21 cellular contexts compared by ENCODE assay signal in the genomic region with DNA sequence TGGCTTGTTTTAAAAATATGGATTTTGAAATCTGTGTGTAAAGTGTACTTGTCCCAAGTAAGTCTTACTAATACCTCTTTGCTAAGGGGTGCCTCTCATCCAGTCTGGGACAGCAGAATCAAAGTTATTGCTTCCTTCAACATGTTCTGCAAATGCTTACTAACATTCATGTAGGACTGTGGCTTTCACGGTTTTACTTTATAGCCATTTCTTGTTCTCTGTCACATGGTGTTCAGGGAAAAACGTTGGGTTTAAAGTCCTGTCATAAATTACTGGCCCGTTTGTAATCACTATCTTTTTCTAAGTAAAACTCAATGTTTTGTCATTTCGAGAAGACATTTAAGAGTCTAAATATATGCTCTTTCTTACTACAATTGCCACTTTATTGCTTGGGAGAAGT.
"Had no signal": no experiment of that assay in that cellular context is flagged by ENCODE, and none has a peak within 500 bp of the region (broad histone marks: within the 10 kb centered on the region; RNA-seq: fewer than 3 reads in every experiment).

No MANE protein-coding gene starts in this region.

- ATAC-seq: foreskin keratinocyte; gastroesophageal sphincter; heart left ventricle; left lung; left ventricle myocardium superior; lower lobe of right lung; naive thymus-derived CD8-positive, alpha-beta T cell had no signal

- H3K9me3 ChIP-seq: esophagus muscularis mucosa, gastroesophageal sphincter, heart left ventricle, left lung, lower lobe of right lung had no signal

- H3K4me3 ChIP-seq: coronary artery, dorsolateral prefrontal cortex, esophagus muscularis mucosa, gastroesophageal sphincter, heart left ventricle, left lung, lower lobe of right lung had no signal

- H3K36me3 ChIP-seq: esophagus muscularis mucosa, gastroesophageal sphincter, heart left ventricle, left lung, lower lobe of right lung had no signal

- H3K4me1 ChIP-seq: foreskin keratinocyte, gastroesophageal sphincter, heart left ventricle, left lung, lower lobe of right lung had no signal

- H3K9me3 Mint-ChIP-seq: immature natural killer cell had no signal

- H3K27ac Mint-ChIP-seq: immature natural killer cell; naive B cell; naive thymus-derived CD8-positive, alpha-beta T cell had no signal

- H3K4me1 Mint-ChIP-seq: immature natural killer cell; naive B cell; naive thymus-derived CD8-positive, alpha-beta T cell had no signal

- H3K27me3 ChIP-seq: dorsolateral prefrontal cortex, esophagus muscularis mucosa, foreskin keratinocyte, gastroesophageal sphincter, heart left ventricle, left lung had no signal

- H3K27ac ChIP-seq: coronary artery, dorsolateral prefrontal cortex, esophagus muscularis mucosa, foreskin keratinocyte, gastroesophageal sphincter, heart left ventricle, left lung, lower lobe of right lung had no signal

- H3K4me3 Mint-ChIP-seq: immature natural killer cell; naive B cell; naive thymus-derived CD8-positive, alpha-beta T cell had no signal

- H3K36me3 Mint-ChIP-seq: immature natural killer cell; naive B cell; naive thymus-derived CD8-positive, alpha-beta T cell had no signal

- DNase-seq: dermis blood vessel endothelial cell; dorsolateral prefrontal cortex; effector CD4-positive, alpha-beta T cell; effector memory CD4-positive, alpha-beta T cell; foreskin keratinocyte; heart left ventricle; hippocampal formation; immature natural killer cell; islet precursor cell; kidney; kidney glomerular epithelial cell; left lung; left ventricle myocardium superior; lower lobe of right lung; mesenchymal stem cell; midbrain; naive B cell; naive thymus-derived CD8-positive, alpha-beta T cell had no signal
